In genomic region chr7:77079112-77079511, GRCh38 we compare ENCODE assay signal across 13 cellular contexts. TPM values are rescaled to one million over a fixed set of nuclear protein-coding genes. Genes with fewer than 3 reads are reported as not detected.
A peak's percentile ranks its signal among the peaks of the same experiment; 100 is the strongest.
DNase-seq lines count a peak whose midpoint lies in the region; ATAC-seq and TF ChIP-seq lines count a peak whose summit lies in the region.
"Not testable (repeated sequence)": the region's sequence is repeated elsewhere in the genome, so short reads cannot be mapped to it uniquely, and the experiment has no call there.
"Had no signal": no experiment of that assay in that cellular context is flagged by ENCODE, and none has a peak within 500 bp of the region (broad histone marks: within the 10 kb centered on the region; RNA-seq: fewer than 3 reads in every experiment).

No MANE protein-coding gene starts in this region.

- in situ Hi-C loops in gastrocnemius medialis (cut with MboI; ENCODE audit: low sequenced_read_pairs in 4 of 4): not testable (repeated sequence)

- ATAC-seq in heart left ventricle (peak; percentile 97 to 99 (median 98)), left ventricle myocardium superior (peak; percentile 99), gastrocnemius medialis (peak; percentile 62 to 80)

- peak; percentile 25 for DNase-seq in NCI-H2227 treated with DMSO at 0.1 percent for 48 hours (lab: John Stamatoyannopoulos, UW)
- peak; percentile 35 for DNase-seq in fibroblast of the aortic adventitia (ENCODE audit: low read depth)
- DNase-seq in heart left ventricle, left ventricle myocardium superior, gastrocnemius medialis: not testable (repeated sequence)
- peak; percentile 29 for DNase-seq in myocyte (ENCODE audit: low read depth)

- not testable (repeated sequence) for H3K4me1 ChIP-seq in heart left ventricle, gastrocnemius medialis

- not testable (repeated sequence) for TF ChIP-seq CTCF in fibroblast of the aortic adventitia (IDR thresholded peaks at IDR 0.05; ENCODE audit: insufficient read depth, low read length); heart left ventricle (IDR thresholded peaks at IDR 0.05); gastrocnemius medialis (IDR thresholded peaks at IDR 0.05 in 4 of 5, conservative IDR thresholded peaks at IDR 0.05 in 1 of 5)

- not testable (repeated sequence) for H3K4me3 ChIP-seq in fibroblast of the aortic adventitia (ENCODE audit: low read depth, low read length); heart left ventricle; gastrocnemius medialis

- H3K27me3 ChIP-seq in heart left ventricle, gastrocnemius medialis: not testable (repeated sequence)

- intact Hi-C loops in heart left ventricle (cut with DNase I); left ventricle myocardium superior (cut with micrococcal nuclease); gastrocnemius medialis (cut with DNase I; ENCODE audit: low total_unique reads): not testable (repeated sequence)

- TF ChIP-seq POLR2A in heart left ventricle (IDR thresholded peaks at IDR 0.05); gastrocnemius medialis (IDR thresholded peaks at IDR 0.05): not testable (repeated sequence)

- not testable (repeated sequence) for H3K9me3 ChIP-seq in heart left ventricle, gastrocnemius medialis

- H3K36me3 ChIP-seq in heart left ventricle: peaks cover 0 to 14% (median 0%) of the 10 kb centered on the region in 9 donors
- not testable (repeated sequence) for H3K36me3 ChIP-seq in gastrocnemius medialis

- H3K27ac ChIP-seq in heart left ventricle: peak overlapping the region in 5 of 12 donors; percentile 28 to 71 (median 36)
- peak overlapping the region in 2 of 4 donors; percentile 31 to 40 for H3K27ac ChIP-seq in gastrocnemius medialis

RNA-seq across cellular contexts. Expression of gene SPDYE18, which starts 16.8 kb away (rescaled TPM):
- total RNA-seq in fibroblast of the aortic adventitia (ENCODE audit: low replicate concordance): not detected in 2 replicates
- total RNA-seq in heart left ventricle: under 1 TPM in 6 of 9 donors, not detected in 3; 0.40 to 0.74 (median 0.54) TPM
- 1 to 10 TPM in 1 of 2 donors, under 1 TPM in 1; 0.21 to 1.0 TPM for polyA plus RNA-seq in heart left ventricle
- 0.40 TPM for total RNA-seq in left ventricle myocardium superior
- total RNA-seq in myocyte: not detected in 2 replicates
- polyA plus RNA-seq in myocyte (2012): 0.49 TPM
- total RNA-seq in gastrocnemius medialis: 1 to 10 TPM in 1 of 4 donors, under 1 TPM in 1, not detected in 2; 0.32 to 3.0 TPM
- total RNA-seq: A673, Daoy, GM23338, HT-29 had no signal
- polyA plus RNA-seq: AG04450; CD14-positive monocyte; CD4-positive, alpha-beta memory T cell had no signal

RNA-seq across cellular contexts. Expression of gene CCDC146, which starts 43.3 kb away (rescaled TPM):
- 1.4 and 2.0 TPM in 2 replicates for total RNA-seq in fibroblast of the aortic adventitia (ENCODE audit: low replicate concordance)
- 10 to 100 TPM in 3 of 9 donors, 1 to 10 TPM in 6; 5.3 to 13.3 (median 6.8) TPM for total RNA-seq in heart left ventricle
- 1 to 10 TPM; 2.1 to 3.5 TPM for polyA plus RNA-seq in heart left ventricle
- total RNA-seq in left ventricle myocardium superior: 11.0 TPM
- total RNA-seq in myocyte: 2.3 and 3.4 TPM in 2 replicates
- polyA plus RNA-seq in myocyte (2012): 1.7 TPM
- 1 to 10 TPM; 1.4 to 4.3 (median 2.8) TPM for total RNA-seq in gastrocnemius medialis
- total RNA-seq: HT-29 had no signal

RNA-seq across cellular contexts. Expression of gene SPDYE17, which starts 47.0 kb away (rescaled TPM):
- total RNA-seq in fibroblast of the aortic adventitia (ENCODE audit: low replicate concordance) (not detected in 2 replicates), heart left ventricle (not detected), left ventricle myocardium superior (not detected), myocyte (not detected in 2 replicates), gastrocnemius medialis (not detected)
- polyA plus RNA-seq in heart left ventricle: not detected
- not detected for polyA plus RNA-seq in myocyte (2012)
- total RNA-seq: A673; CD4-positive, alpha-beta memory T cell; Daoy; GM23338; HT-29 had no signal
- polyA plus RNA-seq: AG04450; CD14-positive monocyte; CD4-positive, alpha-beta memory T cell; GM23338 had no signal
